In genomic region chr9:71036501-71036900, GRCh38 we compare ENCODE assay signal across 10 cellular contexts.
DNase-seq lines count a peak whose midpoint lies in the region; ATAC-seq and TF ChIP-seq lines count a peak whose summit lies in the region.
"Had no signal": no experiment of that assay in that cellular context is flagged by ENCODE, and none has a peak within 500 bp of the region (broad histone marks: within the 10 kb centered on the region; RNA-seq: fewer than 3 reads in every experiment).

No MANE protein-coding gene starts in this region.

- DNase-seq in HS-27A (ENCODE audit: low read depth) (peak; percentile 0), NCI-H69 (lab: John Stamatoyannopoulos, UW) (peak; percentile 60), fibroblast of mammary gland (ENCODE audit: low read depth) (peak; percentile 45), retinal pigment epithelial cell (ENCODE audit: low read depth) (peak; percentile 78), NCI-H526 treated with DMSO at 0.1 percent for 48 hours (lab: John Stamatoyannopoulos, UW) (no peak), uterus (no peak)
- DNase-seq in stimulated activated CD4-positive, alpha-beta T cell treated with anti-CD3 and anti-CD28 coated beads, Interleukin-2, amount 100 ng/mL, for 24 hours: no peak
- DNase-seq: HFFc6, NCI-H526 had no signal

- H3K9me3 ChIP-seq in uterus: no peaks in the 10 kb centered on the region

- no peaks in the 10 kb centered on the region for H3K36me3 ChIP-seq in uterus

- H3K27me3 ChIP-seq in uterus: no peaks in the 10 kb centered on the region

- ATAC-seq in GM18861 (IDR thresholded peaks at IDR 0.05; ENCODE audit: unreplicated experiment): no peak

- no peak for TF ChIP-seq CTCF in fibroblast of mammary gland (conservative IDR thresholded peaks at IDR 0.05; ENCODE audit: control insufficient read depth, insufficient read depth, low read depth, low read length)
- TF ChIP-seq CTCF in retinal pigment epithelial cell (conservative IDR thresholded peaks at IDR 0.05; ENCODE audit: low read depth, low read length): no peak
- no peak for TF ChIP-seq CTCF in uterus (IDR thresholded peaks at IDR 0.05)

- no peak for TF ChIP-seq POLR2A in uterus (IDR thresholded peaks at IDR 0.05)

- H3K4me3 ChIP-seq in fibroblast of mammary gland (ENCODE audit: control insufficient read depth, low read depth, low read length) (no peak overlapping the region), retinal pigment epithelial cell (ENCODE audit: low read length) (no peak overlapping the region), uterus (no peak overlapping the region)

- intact Hi-C loops in uterus (cut with DNase I; ENCODE audit: low total_unique reads): no loop called here

- no peaks in the 10 kb centered on the region for H3K4me1 ChIP-seq in uterus

- H3K27ac ChIP-seq in uterus: no peak overlapping the region

Comparison
In these comparisons a context has a peak if more than half of its experiments do, and no peak if none do; other contexts are left out.
1. DNase-seq: peak in HS-27A (single experiment), NCI-H69 (single experiment), fibroblast of mammary gland (single experiment) and retinal pigment epithelial cell (single experiment); none in stimulated activated CD4-positive, alpha-beta T cell treated with anti-CD3 and anti-CD28 coated beads, Interleukin-2, amount 100 ng/mL, for 24 hours (0 of 2), NCI-H526 treated with DMSO at 0.1 percent for 48 hours (single experiment) and uterus (0 of 2).